In the genomic region with DNA sequence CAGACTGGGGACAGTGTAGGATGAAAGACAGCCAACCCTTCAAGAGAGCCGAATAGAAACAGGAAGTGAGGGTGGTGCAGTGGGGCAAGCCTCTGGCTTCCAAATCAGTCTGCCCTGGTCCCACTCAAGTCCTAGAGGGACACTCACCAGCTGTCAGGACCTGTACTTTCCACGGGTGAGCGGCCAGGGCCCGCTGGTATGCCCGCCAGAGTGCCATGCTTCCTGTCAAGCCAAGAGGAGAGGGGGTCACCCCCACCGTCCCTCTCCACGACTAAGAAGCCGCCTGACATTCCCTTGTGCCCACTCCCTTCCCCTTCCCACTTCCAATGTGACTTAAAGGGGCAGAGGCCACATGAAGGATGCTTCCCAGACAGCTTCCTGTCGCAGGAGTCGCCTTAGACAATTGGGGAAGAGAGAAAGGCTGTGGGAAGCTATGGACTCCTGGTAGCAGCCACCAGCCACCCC, we compare ENCODE assay signal across 1 cellular context.
TF ChIP-seq lines count a peak whose summit lies in the region.

No MANE protein-coding gene starts in this region.

TF ChIP-seq in HepG2, 621 proteins besides CTCF, POLR2A, EP300 and RAD21 (continued from another document and continues in another):
- TF ChIP-seq ZZZ3 (CRISPR knock-in tag; IDR thresholded peaks at IDR 0.05; ENCODE audit: borderline replicate concordance) (no peak), MIER3 (CRISPR knock-in tag; IDR thresholded peaks at IDR 0.05; ENCODE audit: borderline replicate concordance) (no peak), ZNF703 (CRISPR knock-in tag; IDR thresholded peaks at IDR 0.05; ENCODE audit: borderline replicate concordance) (no peak), NFE2L2 (IDR thresholded peaks at IDR 0.05; ENCODE audit: low read length) (no peak), STAT5B (CRISPR knock-in tag; IDR thresholded peaks at IDR 0.05) (no peak), PAWR (CRISPR knock-in tag; IDR thresholded peaks at IDR 0.05; ENCODE audit: borderline replicate concordance) (0 out of 2 replicates have a peak, but pooled peaks have one; percentile 26), ZNF329 (CRISPR knock-in tag; IDR thresholded peaks at IDR 0.05; ENCODE audit: low read depth) (no peak), MAF1 (CRISPR knock-in tag; IDR thresholded peaks at IDR 0.05; ENCODE audit: borderline replicate concordance) (no peak), ZNF234 (CRISPR knock-in tag; conservative IDR thresholded peaks at IDR 0.05) (no peak), SAFB2 (CRISPR knock-in tag; IDR thresholded peaks at IDR 0.05; ENCODE audit: borderline replicate concordance, low read depth) (0 out of 2 replicates have a peak, but pooled peaks have one; percentile 14), SETDB1 (CRISPR knock-in tag; IDR thresholded peaks at IDR 0.05; ENCODE audit: borderline replicate concordance) (no peak), ESRRA (CRISPR knock-in tag; IDR thresholded peaks at IDR 0.05; ENCODE audit: low read depth) (0 out of 2 replicates have a peak, but pooled peaks have one; percentile 2), MYNN (CRISPR knock-in tag; IDR thresholded peaks at IDR 0.05; ENCODE audit: low read depth) (no peak), ZNF564 (CRISPR knock-in tag; IDR thresholded peaks at IDR 0.05) (no peak), ZNF383 (CRISPR knock-in tag; IDR thresholded peaks at IDR 0.05; ENCODE audit: borderline replicate concordance) (no peak), KDM6A (CRISPR knock-in tag; IDR thresholded peaks at IDR 0.05; ENCODE audit: low read depth) (no peak), ZNF550 (CRISPR knock-in tag; IDR thresholded peaks at IDR 0.05; ENCODE audit: borderline replicate concordance) (no peak), PTBP1 (IDR thresholded peaks at IDR 0.05; ENCODE audit: low read depth, low read length, poor library complexity, severe bottlenecking) (no peak), MAFK (conservative IDR thresholded peaks at IDR 0.05 in 1 of 2, IDR thresholded peaks at IDR 0.05 in 1 of 2; ENCODE audit: low read length in 2 of 2) (no peak), TSC22D2 (CRISPR knock-in tag; IDR thresholded peaks at IDR 0.05; ENCODE audit: borderline replicate concordance) (no peak), KAT7 (CRISPR knock-in tag; IDR thresholded peaks at IDR 0.05; ENCODE audit: borderline replicate concordance) (no peak), ATRX (CRISPR knock-in tag; IDR thresholded peaks at IDR 0.05; ENCODE audit: borderline replicate concordance) (no peak), SYNCRIP (IDR thresholded peaks at IDR 0.05; ENCODE audit: insufficient read depth, low read depth, low read length) (no peak), MTA1 (CRISPR knock-in tag; IDR thresholded peaks at IDR 0.05; ENCODE audit: borderline replicate concordance) (0 out of 2 replicates have a peak, but pooled peaks have one; percentile 6), SALL1 (CRISPR knock-in tag; IDR thresholded peaks at IDR 0.05) (no peak), ZBTB20 (CRISPR knock-in tag; IDR thresholded peaks at IDR 0.05; ENCODE audit: borderline replicate concordance, low read depth) (no peak), ZNF205 (CRISPR knock-in tag; IDR thresholded peaks at IDR 0.05) (no peak), FOSL1 (CRISPR knock-in tag; IDR thresholded peaks at IDR 0.05; ENCODE audit: borderline replicate concordance) (no peak), ZSCAN30 (CRISPR knock-in tag; IDR thresholded peaks at IDR 0.05) (no peak), ZNF251 (CRISPR knock-in tag; IDR thresholded peaks at IDR 0.05) (no peak), ARNT2 (CRISPR knock-in tag; IDR thresholded peaks at IDR 0.05; ENCODE audit: low read depth) (no peak), KDM1A (CRISPR knock-in tag; IDR thresholded peaks at IDR 0.05) (no peak), ZFP1 (CRISPR knock-in tag; IDR thresholded peaks at IDR 0.05) (no peak)
- TF ChIP-seq, protein P1, sequence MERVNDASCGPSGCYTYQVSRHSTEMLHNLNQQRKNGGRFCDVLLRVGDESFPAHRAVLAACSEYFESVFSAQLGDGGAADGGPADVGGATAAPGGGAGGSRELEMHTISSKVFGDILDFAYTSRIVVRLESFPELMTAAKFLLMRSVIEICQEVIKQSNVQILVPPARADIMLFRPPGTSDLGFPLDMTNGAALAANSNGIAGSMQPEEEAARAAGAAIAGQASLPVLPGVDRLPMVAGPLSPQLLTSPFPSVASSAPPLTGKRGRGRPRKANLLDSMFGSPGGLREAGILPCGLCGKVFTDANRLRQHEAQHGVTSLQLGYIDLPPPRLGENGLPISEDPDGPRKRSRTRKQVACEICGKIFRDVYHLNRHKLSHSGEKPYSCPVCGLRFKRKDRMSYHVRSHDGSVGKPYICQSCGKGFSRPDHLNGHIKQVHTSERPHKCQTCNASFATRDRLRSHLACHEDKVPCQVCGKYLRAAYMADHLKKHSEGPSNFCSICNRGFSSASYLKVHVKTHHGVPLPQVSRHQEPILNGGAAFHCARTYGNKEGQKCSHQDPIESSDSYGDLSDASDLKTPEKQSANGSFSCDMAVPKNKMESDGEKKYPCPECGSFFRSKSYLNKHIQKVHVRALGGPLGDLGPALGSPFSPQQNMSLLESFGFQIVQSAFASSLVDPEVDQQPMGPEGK (CRISPR knock-in tag; IDR thresholded peaks at IDR 0.05) = no peak
- TF ChIP-seq, protein P2, sequence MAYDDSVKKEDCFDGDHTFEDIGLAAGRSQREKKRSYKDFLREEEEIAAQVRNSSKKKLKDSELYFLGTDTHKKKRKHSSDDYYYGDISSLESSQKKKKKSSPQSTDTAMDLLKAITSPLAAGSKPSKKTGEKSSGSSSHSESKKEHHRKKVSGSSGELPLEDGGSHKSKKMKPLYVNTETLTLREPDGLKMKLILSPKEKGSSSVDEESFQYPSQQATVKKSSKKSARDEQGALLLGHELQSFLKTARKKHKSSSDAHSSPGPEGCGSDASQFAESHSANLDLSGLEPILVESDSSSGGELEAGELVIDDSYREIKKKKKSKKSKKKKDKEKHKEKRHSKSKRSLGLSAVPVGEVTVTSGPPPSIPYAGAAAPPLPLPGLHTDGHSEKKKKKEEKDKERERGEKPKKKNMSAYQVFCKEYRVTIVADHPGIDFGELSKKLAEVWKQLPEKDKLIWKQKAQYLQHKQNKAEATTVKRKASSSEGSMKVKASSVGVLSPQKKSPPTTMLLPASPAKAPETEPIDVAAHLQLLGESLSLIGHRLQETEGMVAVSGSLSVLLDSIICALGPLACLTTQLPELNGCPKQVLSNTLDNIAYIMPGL (CRISPR knock-in tag; IDR thresholded peaks at IDR 0.05; ENCODE audit: borderline replicate concordance in 1 of 2, low read depth in 1 of 2) = 0 out of 4 replicates have a peak, but pooled peaks of 1 of the 2 experiments have one; percentile 7
- TF ChIP-seq, protein P3, sequence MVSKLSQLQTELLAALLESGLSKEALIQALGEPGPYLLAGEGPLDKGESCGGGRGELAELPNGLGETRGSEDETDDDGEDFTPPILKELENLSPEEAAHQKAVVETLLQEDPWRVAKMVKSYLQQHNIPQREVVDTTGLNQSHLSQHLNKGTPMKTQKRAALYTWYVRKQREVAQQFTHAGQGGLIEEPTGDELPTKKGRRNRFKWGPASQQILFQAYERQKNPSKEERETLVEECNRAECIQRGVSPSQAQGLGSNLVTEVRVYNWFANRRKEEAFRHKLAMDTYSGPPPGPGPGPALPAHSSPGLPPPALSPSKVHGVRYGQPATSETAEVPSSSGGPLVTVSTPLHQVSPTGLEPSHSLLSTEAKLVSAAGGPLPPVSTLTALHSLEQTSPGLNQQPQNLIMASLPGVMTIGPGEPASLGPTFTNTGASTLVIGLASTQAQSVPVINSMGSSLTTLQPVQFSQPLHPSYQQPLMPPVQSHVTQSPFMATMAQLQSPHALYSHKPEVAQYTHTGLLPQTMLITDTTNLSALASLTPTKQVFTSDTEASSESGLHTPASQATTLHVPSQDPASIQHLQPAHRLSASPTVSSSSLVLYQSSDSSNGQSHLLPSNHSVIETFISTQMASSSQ (IDR thresholded peaks at IDR 0.05; ENCODE audit: low read depth) = no peak
- TF ChIP-seq, protein P3 (CRISPR knock-in tag; IDR thresholded peaks at IDR 0.05; ENCODE audit: borderline replicate concordance) = no peak; the same call in 1 of the 2 replicates
- TF ChIP-seq, protein P4, sequence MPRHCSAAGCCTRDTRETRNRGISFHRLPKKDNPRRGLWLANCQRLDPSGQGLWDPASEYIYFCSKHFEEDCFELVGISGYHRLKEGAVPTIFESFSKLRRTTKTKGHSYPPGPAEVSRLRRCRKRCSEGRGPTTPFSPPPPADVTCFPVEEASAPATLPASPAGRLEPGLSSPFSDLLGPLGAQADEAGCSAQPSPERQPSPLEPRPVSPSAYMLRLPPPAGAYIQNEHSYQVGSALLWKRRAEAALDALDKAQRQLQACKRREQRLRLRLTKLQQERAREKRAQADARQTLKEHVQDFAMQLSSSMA (CRISPR knock-in tag; IDR thresholded peaks at IDR 0.05) = 0 out of 2 replicates have a peak, but pooled peaks have one; percentile 53
- TF ChIP-seq, protein P5, sequence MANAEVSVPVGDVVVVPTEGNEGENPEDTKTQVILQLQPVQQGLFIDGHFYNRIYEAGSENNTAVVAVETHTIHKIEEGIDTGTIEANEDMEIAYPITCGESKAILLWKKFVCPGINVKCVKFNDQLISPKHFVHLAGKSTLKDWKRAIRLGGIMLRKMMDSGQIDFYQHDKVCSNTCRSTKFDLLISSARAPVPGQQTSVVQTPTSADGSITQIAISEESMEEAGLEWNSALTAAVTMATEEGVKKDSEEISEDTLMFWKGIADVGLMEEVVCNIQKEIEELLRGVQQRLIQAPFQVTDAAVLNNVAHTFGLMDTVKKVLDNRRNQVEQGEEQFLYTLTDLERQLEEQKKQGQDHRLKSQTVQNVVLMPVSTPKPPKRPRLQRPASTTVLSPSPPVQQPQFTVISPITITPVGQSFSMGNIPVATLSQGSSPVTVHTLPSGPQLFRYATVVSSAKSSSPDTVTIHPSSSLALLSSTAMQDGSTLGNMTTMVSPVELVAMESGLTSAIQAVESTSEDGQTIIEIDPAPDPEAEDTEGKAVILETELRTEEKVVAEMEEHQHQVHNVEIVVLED (CRISPR knock-in tag; IDR thresholded peaks at IDR 0.05; ENCODE audit: borderline replicate concordance) = no peak
- TF ChIP-seq, protein P6, sequence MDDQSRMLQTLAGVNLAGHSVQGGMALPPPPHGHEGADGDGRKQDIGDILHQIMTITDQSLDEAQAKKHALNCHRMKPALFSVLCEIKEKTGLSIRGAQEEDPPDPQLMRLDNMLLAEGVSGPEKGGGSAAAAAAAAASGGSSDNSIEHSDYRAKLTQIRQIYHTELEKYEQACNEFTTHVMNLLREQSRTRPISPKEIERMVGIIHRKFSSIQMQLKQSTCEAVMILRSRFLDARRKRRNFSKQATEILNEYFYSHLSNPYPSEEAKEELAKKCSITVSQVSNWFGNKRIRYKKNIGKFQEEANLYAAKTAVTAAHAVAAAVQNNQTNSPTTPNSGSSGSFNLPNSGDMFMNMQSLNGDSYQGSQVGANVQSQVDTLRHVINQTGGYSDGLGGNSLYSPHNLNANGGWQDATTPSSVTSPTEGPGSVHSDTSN (CRISPR knock-in tag; IDR thresholded peaks at IDR 0.05; ENCODE audit: borderline replicate concordance) = no peak
- TF ChIP-seq, protein P7, sequence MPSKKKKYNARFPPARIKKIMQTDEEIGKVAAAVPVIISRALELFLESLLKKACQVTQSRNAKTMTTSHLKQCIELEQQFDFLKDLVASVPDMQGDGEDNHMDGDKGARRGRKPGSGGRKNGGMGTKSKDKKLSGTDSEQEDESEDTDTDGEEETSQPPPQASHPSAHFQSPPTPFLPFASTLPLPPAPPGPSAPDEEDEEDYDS (CRISPR knock-in tag; IDR thresholded peaks at IDR 0.05) = no peak
- TF ChIP-seq, protein P8, sequence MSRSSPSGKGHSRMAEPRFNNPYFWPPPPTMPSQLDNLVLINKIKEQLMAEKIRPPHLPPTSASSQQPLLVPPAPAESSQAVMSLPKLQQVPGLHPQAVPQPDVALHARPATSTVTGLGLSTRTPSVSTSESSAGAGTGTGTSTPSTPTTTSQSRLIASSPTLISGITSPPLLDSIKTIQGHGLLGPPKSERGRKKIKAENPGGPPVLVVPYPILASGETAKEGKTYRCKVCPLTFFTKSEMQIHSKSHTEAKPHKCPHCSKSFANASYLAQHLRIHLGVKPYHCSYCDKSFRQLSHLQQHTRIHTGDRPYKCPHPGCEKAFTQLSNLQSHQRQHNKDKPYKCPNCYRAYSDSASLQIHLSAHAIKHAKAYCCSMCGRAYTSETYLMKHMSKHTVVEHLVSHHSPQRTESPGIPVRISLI (CRISPR knock-in tag; IDR thresholded peaks at IDR 0.05; ENCODE audit: borderline replicate concordance) = no peak
- TF ChIP-seq, protein P9, sequence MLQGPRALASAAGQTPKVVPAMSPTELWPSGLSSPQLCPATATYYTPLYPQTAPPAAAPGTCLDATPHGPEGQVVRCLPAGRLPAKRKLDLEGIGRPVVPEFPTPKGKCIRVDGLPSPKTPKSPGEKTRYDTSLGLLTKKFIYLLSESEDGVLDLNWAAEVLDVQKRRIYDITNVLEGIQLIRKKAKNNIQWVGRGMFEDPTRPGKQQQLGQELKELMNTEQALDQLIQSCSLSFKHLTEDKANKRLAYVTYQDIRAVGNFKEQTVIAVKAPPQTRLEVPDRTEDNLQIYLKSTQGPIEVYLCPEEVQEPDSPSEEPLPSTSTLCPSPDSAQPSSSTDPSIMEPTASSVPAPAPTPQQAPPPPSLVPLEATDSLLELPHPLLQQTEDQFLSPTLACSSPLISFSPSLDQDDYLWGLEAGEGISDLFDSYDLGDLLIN (CRISPR knock-in tag; IDR thresholded peaks at IDR 0.05; ENCODE audit: borderline replicate concordance) = no peak
- TF ChIP-seq, protein P10, sequence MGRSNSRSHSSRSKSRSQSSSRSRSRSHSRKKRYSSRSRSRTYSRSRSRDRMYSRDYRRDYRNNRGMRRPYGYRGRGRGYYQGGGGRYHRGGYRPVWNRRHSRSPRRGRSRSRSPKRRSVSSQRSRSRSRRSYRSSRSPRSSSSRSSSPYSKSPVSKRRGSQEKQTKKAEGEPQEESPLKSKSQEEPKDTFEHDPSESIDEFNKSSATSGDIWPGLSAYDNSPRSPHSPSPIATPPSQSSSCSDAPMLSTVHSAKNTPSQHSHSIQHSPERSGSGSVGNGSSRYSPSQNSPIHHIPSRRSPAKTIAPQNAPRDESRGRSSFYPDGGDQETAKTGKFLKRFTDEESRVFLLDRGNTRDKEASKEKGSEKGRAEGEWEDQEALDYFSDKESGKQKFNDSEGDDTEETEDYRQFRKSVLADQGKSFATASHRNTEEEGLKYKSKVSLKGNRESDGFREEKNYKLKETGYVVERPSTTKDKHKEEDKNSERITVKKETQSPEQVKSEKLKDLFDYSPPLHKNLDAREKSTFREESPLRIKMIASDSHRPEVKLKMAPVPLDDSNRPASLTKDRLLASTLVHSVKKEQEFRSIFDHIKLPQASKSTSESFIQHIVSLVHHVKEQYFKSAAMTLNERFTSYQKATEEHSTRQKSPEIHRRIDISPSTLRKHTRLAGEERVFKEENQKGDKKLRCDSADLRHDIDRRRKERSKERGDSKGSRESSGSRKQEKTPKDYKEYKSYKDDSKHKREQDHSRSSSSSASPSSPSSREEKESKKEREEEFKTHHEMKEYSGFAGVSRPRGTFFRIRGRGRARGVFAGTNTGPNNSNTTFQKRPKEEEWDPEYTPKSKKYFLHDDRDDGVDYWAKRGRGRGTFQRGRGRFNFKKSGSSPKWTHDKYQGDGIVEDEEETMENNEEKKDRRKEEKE (IDR thresholded peaks at IDR 0.05) = no peak
